ENCODE assay signal across 17 cellular contexts in genomic region chr1:61434276-61434675, GRCh38.
DNase-seq lines count a peak whose midpoint lies in the region; ATAC-seq, FAIRE-seq and TF ChIP-seq lines count a peak whose summit lies in the region.
"Had no signal": no experiment of that assay in that cellular context is flagged by ENCODE, and none has a peak within 500 bp of the region (broad histone marks: within the 10 kb centered on the region; RNA-seq: fewer than 3 reads in every experiment).

No MANE protein-coding gene starts in this region.

- peak; percentile 51 for ATAC-seq in left ventricle myocardium superior
- ATAC-seq: activated CD4-positive, CD25-positive, alpha-beta regulatory T cell treated with anti-CD3 and anti-CD28 coated beads, Interleukin-2, amount 50 U/mL, for 24 hours; mucosa of descending colon had no signal

- TF ChIP-seq POLR2A in H54 (IDR thresholded peaks at IDR 0.05; ENCODE audit: low read depth, low read length): no peak

- FAIRE-seq in H54 (lab: Jason Lieb, UNC): no peak
- FAIRE-seq: pancreas, RCC 7860 had no signal

- intact Hi-C loops in left ventricle myocardium superior (cut with micrococcal nuclease) (loop anchor here (10.0 kb wide), 1 partner anchor 49 kb away; no protein-coding TSS in a partner anchor), posterior vena cava (cut with DNase I) (loop anchor here in 1 of 2 donors (10.0 kb wide), 1 partner anchor 79 kb away; no protein-coding TSS in a partner anchor)

- DNase-seq in COLO829 (ENCODE audit: low spot score) (peak; percentile 32), H54 (ENCODE audit: insufficient read length, low spot score) (peak; percentile 8), amniotic epithelial cell (ENCODE audit: low read depth) (peak; percentile 17), left ventricle myocardium superior (no peak), amniotic stem cell (lab: John Stamatoyannopoulos, UW) (no peak), NCI-H69 (lab: John Stamatoyannopoulos, UW) (no peak), posterior vena cava (ENCODE audit: low spot score) (no peak), DMS114 treated with DMSO at 0.1 percent for 48 hours (lab: John Stamatoyannopoulos, UW; ENCODE audit: unreplicated experiment) (no peak)
- DNase-seq: activated T-cell treated with anti-CD3 and anti-CD28 coated beads, Interleukin-2, amount 50 U/mL, for 1 hour; aorta; mucosa of descending colon; NCI-H1417; NCI-H446 treated with DMSO at 0.1 percent for 48 hours; pancreas; T-helper 1 cell had no signal

Comparison
In these comparisons a context has a peak if more than half of its experiments do, and no peak if none do; other contexts are left out.
1. DNase-seq: peak in COLO829 (single experiment), H54 (single experiment) and amniotic epithelial cell (single experiment); none in left ventricle myocardium superior (single experiment), amniotic stem cell (single experiment), NCI-H69 (single experiment), posterior vena cava (single experiment) and DMS114 treated with DMSO at 0.1 percent for 48 hours (single experiment).